ENCODE assay signal across 13 cellular contexts in the genomic region with DNA sequence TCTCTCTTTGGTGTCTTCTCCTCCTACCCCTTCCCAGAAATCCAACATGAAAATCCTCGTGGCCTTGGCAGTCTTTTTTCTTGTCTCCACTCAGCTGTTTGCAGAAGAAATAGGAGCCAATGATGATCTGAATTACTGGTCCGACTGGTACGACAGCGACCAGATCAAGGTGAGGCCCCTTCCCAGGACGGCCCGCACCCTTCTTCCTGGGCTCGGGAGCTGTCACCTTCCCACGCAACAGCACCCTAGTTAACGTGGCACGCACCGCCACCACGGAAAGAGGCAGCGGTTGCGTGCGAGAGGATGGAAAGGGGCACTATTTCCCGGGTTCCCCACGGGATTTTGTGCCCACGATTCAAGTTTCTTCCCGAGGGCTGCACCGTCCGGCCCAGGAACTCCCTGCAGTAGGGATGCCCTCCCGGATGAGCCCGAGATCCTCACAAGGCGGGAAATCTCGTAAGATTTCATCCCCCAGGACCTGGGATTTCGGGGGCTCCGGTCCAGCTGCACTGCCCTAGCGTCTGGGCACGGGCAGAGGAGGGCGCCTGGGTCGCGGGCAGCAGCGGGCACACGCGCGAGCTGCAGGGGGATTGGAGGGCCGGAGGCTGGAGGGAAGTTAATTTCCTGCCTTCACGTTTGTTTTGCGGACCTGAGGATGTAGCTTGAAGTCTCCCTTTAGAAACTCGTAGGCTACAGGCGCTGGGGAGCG. TPM values are rescaled to one million over a fixed set of nuclear protein-coding genes. Genes with fewer than 3 reads are reported as not detected.
DNase-seq lines count a peak whose midpoint lies in the region; ATAC-seq, FAIRE-seq and TF ChIP-seq lines count a peak whose summit lies in the region.
"Had no signal": no experiment of that assay in that cellular context is flagged by ENCODE, and none has a peak within 500 bp of the region (broad histone marks: within the 10 kb centered on the region; RNA-seq: fewer than 3 reads in every experiment).

No MANE protein-coding gene starts in this region.

- no peak overlapping the region for H3K4me3 ChIP-seq in RWPE2 (ENCODE audit: severe bottlenecking)
- H3K4me3 ChIP-seq in pancreas: peak overlapping the region in 2 of 4 donors; percentile 26 to 32

- H3K36me3 ChIP-seq in RWPE2 (ENCODE audit: low read depth) (no peaks in the 10 kb centered on the region), pancreas (no peaks in the 10 kb centered on the region)

- H3K27me3 ChIP-seq in RWPE2 (ENCODE audit: insufficient read depth, poor library complexity, severe bottlenecking): peaks cover 97% of the 10 kb centered on the region
- peaks cover 0 to 22% (median 5%) of the 10 kb centered on the region in 4 donors for H3K27me3 ChIP-seq in pancreas

- TF ChIP-seq CTCF in RWPE2 (IDR thresholded peaks at IDR 0.05; ENCODE audit: poor library complexity, severe bottlenecking) (no peak), pancreas (IDR thresholded peaks at IDR 0.05) (no peak), GM10266 (IDR thresholded peaks at IDR 0.05; ENCODE audit: control insufficient read depth, insufficient read depth, low read depth, missing control alignments) (no peak)

- 3 to 4% methylated on average over 42 of the region's 42 CpGs for WGBS in pancreas, 2 donors

- DNase-seq in D341Med (ENCODE audit: low spot score): peak; percentile 40
- no peak for DNase-seq in RWPE2 (ENCODE audit: low spot score)
- DNase-seq in head of caudate nucleus: peak in 30 of 42 donors; percentile 5 to 46 (median 20)
- peak in 2 of 6 donors; percentile 41 to 50 for DNase-seq in pancreas
- no peak for DNase-seq in pons (ENCODE audit: low spot score)
- DNase-seq in GM10266 (ENCODE audit: extremely low spot score): no peak
- DNase-seq in NCI-H526 (lab: John Stamatoyannopoulos, UW): no peak
- DNase-seq: activated CD4-positive, alpha-beta T cell treated with anti-CD3 and anti-CD28 coated beads for 1 hour; COR-L47; KG1; SIG-M5 had no signal

- intact Hi-C loops in head of caudate nucleus (cut with DNase I): no loop called here
- intact Hi-C loops in pancreas (cut with DNase I): no loop called here

- H3K9me3 ChIP-seq in RWPE2 (ENCODE audit: severe bottlenecking): no peaks in the 10 kb centered on the region
- no peaks in the 10 kb centered on the region for H3K9me3 ChIP-seq in pancreas

- no peak overlapping the region for H3K27ac ChIP-seq in RWPE2 (ENCODE audit: poor library complexity, severe bottlenecking)
- H3K27ac ChIP-seq in pancreas: no peak overlapping the region

- no peak for FAIRE-seq in pancreas (lab: Jason Lieb, UNC)

- H3K4me1 ChIP-seq in RWPE2 (ENCODE audit: insufficient read depth, poor library complexity, severe bottlenecking) (no peaks in the 10 kb centered on the region), pancreas (peaks cover 0 to 5% (median 0%) of the 10 kb centered on the region in 3 donors)

- peak; percentile 45; the same call in 2 of the 3 replicates for ATAC-seq in RWPE2 (ENCODE audit: low read depth)
- peak; percentile 31 to 38 (median 34) for ATAC-seq in pancreas
- ATAC-seq in HG03460 (IDR thresholded peaks at IDR 0.05; ENCODE audit: unreplicated experiment): no peak

RNA-seq across cellular contexts. Expression of gene TAC1, which starts 0.8 kb away (rescaled TPM):
- under 1 TPM in 2 of 6 donors, not detected in 4; 0.23 to 0.49 TPM for total RNA-seq in pancreas
- under 1 TPM; 0.57 to 0.66 TPM for polyA plus RNA-seq in pancreas
- polyA plus RNA-seq: fibroblast of lung had no signal

Comparison
In these comparisons a context has a peak if more than half of its experiments do, and no peak if none do; other contexts are left out.
1. DNase-seq: peak in D341Med (single experiment) and head of caudate nucleus (30 of 42); none in RWPE2 (single experiment), pons (single experiment), GM10266 (single experiment) and NCI-H526 (0 of 2).